10 cellular contexts compared by ENCODE assay signal in the genomic region with DNA sequence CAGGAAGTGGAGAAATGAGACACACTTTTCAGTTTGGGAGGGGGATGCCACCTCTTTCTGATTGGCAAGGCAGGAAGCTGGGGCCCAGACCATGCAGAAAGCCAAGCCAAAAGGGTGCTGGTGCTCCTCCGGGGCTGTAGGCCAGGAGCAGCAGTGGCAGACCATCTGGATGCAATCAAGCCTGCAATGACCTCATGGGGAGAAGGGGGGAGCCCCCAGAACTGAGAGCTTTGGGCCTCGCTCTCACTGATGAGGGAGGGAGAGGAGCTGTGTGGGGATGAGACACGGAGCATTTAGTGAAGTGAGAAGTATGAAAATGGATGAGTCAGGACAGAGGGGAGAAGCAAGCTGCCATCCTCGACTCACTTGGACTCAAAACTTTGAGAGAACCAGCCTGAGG.
A peak's percentile ranks its signal among the peaks of the same experiment; 100 is the strongest.
DNase-seq lines count a peak whose midpoint lies in the region; ATAC-seq and TF ChIP-seq lines count a peak whose summit lies in the region.
"Had no signal": no experiment of that assay in that cellular context is flagged by ENCODE, and none has a peak within 500 bp of the region (broad histone marks: within the 10 kb centered on the region; RNA-seq: fewer than 3 reads in every experiment).

No MANE protein-coding gene starts in this region.

- H3K9me3 ChIP-seq in left ventricle myocardium inferior (replicated peaks): no peaks in the 10 kb centered on the region
- no peaks in the 10 kb centered on the region for H3K9me3 ChIP-seq in effector memory CD4-positive, alpha-beta T cell (ENCODE audit: control insufficient read depth, low read length)

- peak; percentile 62 for ATAC-seq in GM19395 (IDR thresholded peaks at IDR 0.05; ENCODE audit: unreplicated experiment)
- ATAC-seq in HG03457 (IDR thresholded peaks at IDR 0.05; ENCODE audit: unreplicated experiment): peak; percentile 50

- H3K4me1 ChIP-seq in left ventricle myocardium inferior: peaks cover 10% of the 10 kb centered on the region
- no peaks in the 10 kb centered on the region for H3K4me1 ChIP-seq in effector memory CD4-positive, alpha-beta T cell (ENCODE audit: control insufficient read depth, insufficient read depth, low read length, poor library complexity, severe bottlenecking)

- H3K27ac ChIP-seq in left ventricle myocardium inferior (replicated peaks) (no peak overlapping the region), coronary artery (peak overlapping the region in 1 of 2 donors; percentile 45)
- H3K27ac ChIP-seq in effector memory CD4-positive, alpha-beta T cell (ENCODE audit: insufficient read depth, low read length, poor library complexity, severe bottlenecking): no peak overlapping the region

- H3K36me3 ChIP-seq in left ventricle myocardium inferior: no peaks in the 10 kb centered on the region
- H3K36me3 ChIP-seq in effector memory CD4-positive, alpha-beta T cell (ENCODE audit: control insufficient read depth, insufficient read depth, low read length): no peaks in the 10 kb centered on the region

- H3K4me3 ChIP-seq in left ventricle myocardium inferior (no peak overlapping the region), coronary artery (no peak overlapping the region)
- no peak overlapping the region for H3K4me3 ChIP-seq in effector memory CD4-positive, alpha-beta T cell (ENCODE audit: insufficient read depth, low read depth, low read length, poor library complexity, severe bottlenecking)

- TF ChIP-seq CTCF in AG09319 (IDR thresholded peaks at IDR 0.05; ENCODE audit: low read depth, low read length) (no peak), left ventricle myocardium inferior (IDR thresholded peaks at IDR 0.05; ENCODE audit: borderline replicate concordance) (no peak), coronary artery (IDR thresholded peaks at IDR 0.05) (no peak)

- peak; percentile 38 for DNase-seq in AG09319 (ENCODE audit: extremely low read depth, low read depth)
- peak; percentile 16 for DNase-seq in left ventricle myocardium inferior
- DNase-seq in hypothalamus (lab: John Stamatoyannopoulos, UW): no peak
- DNase-seq in coronary artery (ENCODE audit: low spot score): no peak
- no peak for DNase-seq in D341Med (ENCODE audit: low spot score)
- DNase-seq in effector memory CD4-positive, alpha-beta T cell: no peak
- DNase-seq: activated T-cell treated with anti-CD3 and anti-CD28 coated beads, Interleukin-2, amount 50 U/mL, for 24 hours; NCI-H526 treated with DMSO at 0.1 percent for 48 hours had no signal

- no peaks in the 10 kb centered on the region for H3K27me3 ChIP-seq in left ventricle myocardium inferior (ENCODE audit: low read depth)
- H3K27me3 ChIP-seq in effector memory CD4-positive, alpha-beta T cell (replicated peaks; ENCODE audit: control insufficient read depth, insufficient read depth, low read length, poor library complexity, severe bottlenecking): no peaks in the 10 kb centered on the region

- intact Hi-C loops in left ventricle myocardium inferior (cut with micrococcal nuclease): no loop called here

Comparison
In these comparisons a context has a peak if more than half of its experiments do, and no peak if none do; other contexts are left out.
1. DNase-seq: peak in AG09319 (single experiment) and left ventricle myocardium inferior (single experiment); none in hypothalamus (0 of 51), coronary artery (single experiment), D341Med (single experiment) and effector memory CD4-positive, alpha-beta T cell (0 of 3).